1 cellular context compared by ENCODE assay signal in the genomic region with DNA sequence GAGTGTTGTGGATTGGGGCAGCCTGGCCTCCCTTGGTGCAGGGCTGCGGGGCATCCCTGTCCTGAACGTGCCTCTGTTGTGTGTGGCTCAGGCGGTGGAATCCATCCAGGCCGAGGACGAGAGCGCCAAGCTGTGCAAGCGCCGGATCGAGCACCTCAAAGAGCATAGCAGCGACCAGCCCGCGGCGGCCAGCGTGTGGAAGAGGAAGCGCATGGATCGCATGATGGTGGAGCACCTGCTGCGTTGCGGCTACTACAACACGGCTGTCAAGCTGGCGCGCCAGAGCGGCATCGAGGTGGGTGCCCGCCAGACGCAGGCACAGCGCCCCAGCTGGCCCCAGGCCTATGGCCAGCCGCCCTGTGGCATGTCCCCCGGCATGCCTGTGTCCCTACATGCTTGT.
TF ChIP-seq lines count a peak whose summit lies in the region.

No MANE protein-coding gene starts in this region.

TF ChIP-seq in HepG2, 621 proteins besides CTCF, POLR2A, EP300 and RAD21:
- no peak for TF ChIP-seq NFRKB (IDR thresholded peaks at IDR 0.05)
- TF ChIP-seq HCFC1 (IDR thresholded peaks at IDR 0.05; ENCODE audit: low read depth, low read length) = no peak
- no peak for TF ChIP-seq SRY (CRISPR knock-in tag; IDR thresholded peaks at IDR 0.05)
- TF ChIP-seq, protein P1, sequence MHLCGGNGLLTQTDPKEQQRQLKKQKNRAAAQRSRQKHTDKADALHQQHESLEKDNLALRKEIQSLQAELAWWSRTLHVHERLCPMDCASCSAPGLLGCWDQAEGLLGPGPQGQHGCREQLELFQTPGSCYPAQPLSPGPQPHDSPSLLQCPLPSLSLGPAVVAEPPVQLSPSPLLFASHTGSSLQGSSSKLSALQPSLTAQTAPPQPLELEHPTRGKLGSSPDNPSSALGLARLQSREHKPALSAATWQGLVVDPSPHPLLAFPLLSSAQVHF (CRISPR knock-in tag; IDR thresholded peaks at IDR 0.05) = no peak
- peak; percentile 33 for TF ChIP-seq AGO2 (optimal IDR thresholded peaks at IDR 0.05; ENCODE audit: low read depth, low read length)
- TF ChIP-seq HNRNPK (IDR thresholded peaks at IDR 0.05; ENCODE audit: low read depth, low read length, poor library complexity, severe bottlenecking) = peak; percentile 30
- TF ChIP-seq ZSCAN12 (CRISPR knock-in tag; IDR thresholded peaks at IDR 0.05) = no peak
- TF ChIP-seq, protein P2, sequence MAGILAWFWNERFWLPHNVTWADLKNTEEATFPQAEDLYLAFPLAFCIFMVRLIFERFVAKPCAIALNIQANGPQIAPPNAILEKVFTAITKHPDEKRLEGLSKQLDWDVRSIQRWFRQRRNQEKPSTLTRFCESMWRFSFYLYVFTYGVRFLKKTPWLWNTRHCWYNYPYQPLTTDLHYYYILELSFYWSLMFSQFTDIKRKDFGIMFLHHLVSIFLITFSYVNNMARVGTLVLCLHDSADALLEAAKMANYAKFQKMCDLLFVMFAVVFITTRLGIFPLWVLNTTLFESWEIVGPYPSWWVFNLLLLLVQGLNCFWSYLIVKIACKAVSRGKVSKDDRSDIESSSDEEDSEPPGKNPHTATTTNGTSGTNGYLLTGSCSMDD (CRISPR knock-in tag; IDR thresholded peaks at IDR 0.05) = no peak
- TF ChIP-seq SNAPC2 (CRISPR knock-in tag; IDR thresholded peaks at IDR 0.05) = no peak
- TF ChIP-seq, protein P3, sequence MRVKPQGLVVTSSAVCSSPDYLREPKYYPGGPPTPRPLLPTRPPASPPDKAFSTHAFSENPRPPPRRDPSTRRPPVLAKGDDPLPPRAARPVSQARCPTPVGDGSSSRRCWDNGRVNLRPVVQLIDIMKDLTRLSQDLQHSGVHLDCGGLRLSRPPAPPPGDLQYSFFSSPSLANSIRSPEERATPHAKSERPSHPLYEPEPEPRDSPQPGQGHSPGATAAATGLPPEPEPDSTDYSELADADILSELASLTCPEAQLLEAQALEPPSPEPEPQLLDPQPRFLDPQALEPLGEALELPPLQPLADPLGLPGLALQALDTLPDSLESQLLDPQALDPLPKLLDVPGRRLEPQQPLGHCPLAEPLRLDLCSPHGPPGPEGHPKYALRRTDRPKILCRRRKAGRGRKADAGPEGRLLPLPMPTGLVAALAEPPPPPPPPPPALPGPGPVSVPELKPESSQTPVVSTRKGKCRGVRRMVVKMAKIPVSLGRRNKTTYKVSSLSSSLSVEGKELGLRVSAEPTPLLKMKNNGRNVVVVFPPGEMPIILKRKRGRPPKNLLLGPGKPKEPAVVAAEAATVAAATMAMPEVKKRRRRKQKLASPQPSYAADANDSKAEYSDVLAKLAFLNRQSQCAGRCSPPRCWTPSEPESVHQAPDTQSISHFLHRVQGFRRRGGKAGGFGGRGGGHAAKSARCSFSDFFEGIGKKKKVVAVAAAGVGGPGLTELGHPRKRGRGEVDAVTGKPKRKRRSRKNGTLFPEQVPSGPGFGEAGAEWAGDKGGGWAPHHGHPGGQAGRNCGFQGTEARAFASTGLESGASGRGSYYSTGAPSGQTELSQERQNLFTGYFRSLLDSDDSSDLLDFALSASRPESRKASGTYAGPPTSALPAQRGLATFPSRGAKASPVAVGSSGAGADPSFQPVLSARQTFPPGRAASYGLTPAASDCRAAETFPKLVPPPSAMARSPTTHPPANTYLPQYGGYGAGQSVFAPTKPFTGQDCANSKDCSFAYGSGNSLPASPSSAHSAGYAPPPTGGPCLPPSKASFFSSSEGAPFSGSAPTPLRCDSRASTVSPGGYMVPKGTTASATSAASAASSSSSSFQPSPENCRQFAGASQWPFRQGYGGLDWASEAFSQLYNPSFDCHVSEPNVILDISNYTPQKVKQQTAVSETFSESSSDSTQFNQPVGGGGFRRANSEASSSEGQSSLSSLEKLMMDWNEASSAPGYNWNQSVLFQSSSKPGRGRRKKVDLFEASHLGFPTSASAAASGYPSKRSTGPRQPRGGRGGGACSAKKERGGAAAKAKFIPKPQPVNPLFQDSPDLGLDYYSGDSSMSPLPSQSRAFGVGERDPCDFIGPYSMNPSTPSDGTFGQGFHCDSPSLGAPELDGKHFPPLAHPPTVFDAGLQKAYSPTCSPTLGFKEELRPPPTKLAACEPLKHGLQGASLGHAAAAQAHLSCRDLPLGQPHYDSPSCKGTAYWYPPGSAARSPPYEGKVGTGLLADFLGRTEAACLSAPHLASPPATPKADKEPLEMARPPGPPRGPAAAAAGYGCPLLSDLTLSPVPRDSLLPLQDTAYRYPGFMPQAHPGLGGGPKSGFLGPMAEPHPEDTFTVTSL (CRISPR knock-in tag; IDR thresholded peaks at IDR 0.05; ENCODE audit: borderline replicate concordance) = no peak
